Comparison of ENCODE assay signal across 20 cellular contexts in genomic region chr10:4892681-4893080, GRCh38.
DNase-seq lines count a peak whose midpoint lies in the region; ATAC-seq and TF ChIP-seq lines count a peak whose summit lies in the region.
"Had no signal": no experiment of that assay in that cellular context is flagged by ENCODE, and none has a peak within 500 bp of the region (broad histone marks: within the 10 kb centered on the region; RNA-seq: fewer than 3 reads in every experiment).

No MANE protein-coding gene starts in this region.

- peak; percentile 26 for ATAC-seq in Right ventricle myocardium inferior
- peak; percentile 50 for ATAC-seq in left ventricle myocardium superior
- ATAC-seq in effector memory CD8-positive, alpha-beta T cell (replicated peaks): no peak
- ATAC-seq: A549; CD8-positive, alpha-beta T cell; GM12878 had no signal

- H3K4me1 ChIP-seq in right atrium auricular region (no peaks in the 10 kb centered on the region), esophagus muscularis mucosa (peaks cover 0 to 5% (median 0%) of the 10 kb centered on the region in 4 donors)
- H3K4me1 ChIP-seq: A549, Caco-2 had no signal

- no peaks in the 10 kb centered on the region for H3K36me3 Mint-ChIP-seq in effector memory CD8-positive, alpha-beta T cell (ENCODE audit: insufficient read depth)
- H3K36me3 Mint-ChIP-seq: CD8-positive, alpha-beta T cell had no signal

- DNase-seq in Right ventricle myocardium inferior (ENCODE audit: missing footprints) (no peak), right atrium auricular region (ENCODE audit: low spot score) (no peak), esophagus muscularis mucosa (ENCODE audit: extremely low spot score) (peak; percentile 47), foreskin melanocyte (peak; percentile 5), left ventricle myocardium superior (no peak), GDM1 (lab: John Stamatoyannopoulos, UW) (no peak), NCI-H2081 (lab: John Stamatoyannopoulos, UW) (no peak)
- DNase-seq in effector memory CD8-positive, alpha-beta T cell: no peak
- DNase-seq: AML-193; Caco-2; Calu3; CD4-positive, alpha-beta T cell; CD8-positive, alpha-beta T cell; DMS79 treated with DMSO at 0.1 percent for 48 hours had no signal

- TF ChIP-seq EP300 in esophagus muscularis mucosa (IDR thresholded peaks at IDR 0.05): no peak

- no peaks in the 10 kb centered on the region for H3K4me1 Mint-ChIP-seq in effector memory CD8-positive, alpha-beta T cell (ENCODE audit: low read depth in 2 of 2)
- H3K4me1 Mint-ChIP-seq: B cell had no signal

- H3K36me3 ChIP-seq in right atrium auricular region (no peaks in the 10 kb centered on the region), esophagus muscularis mucosa (no peaks in the 10 kb centered on the region)

- H3K27ac ChIP-seq in right atrium auricular region (peak overlapping the region in 1 of 2 donors; percentile 62), esophagus muscularis mucosa (replicated peaks in 1 of 4) (no peak overlapping the region)
- H3K27ac ChIP-seq: 22Rv1; A549; BLaER1 treated with 17β-estradiol and CSF1 and Interleukin-3, amounts not matched to agents 10 nM and 100 nM; C4-2B had no signal

- no peak for TF ChIP-seq POLR2A in esophagus muscularis mucosa (IDR thresholded peaks at IDR 0.05; ENCODE audit: low read depth)

- H3K27me3 Mint-ChIP-seq in effector memory CD8-positive, alpha-beta T cell: peaks cover 15 to 33% of the 10 kb centered on the region in 2 donors
- H3K27me3 Mint-ChIP-seq: CD4-positive, alpha-beta T cell had no signal

- H3K9me3 ChIP-seq in right atrium auricular region (no peaks in the 10 kb centered on the region), esophagus muscularis mucosa (no peaks in the 10 kb centered on the region)

- intact Hi-C loops in Right ventricle myocardium inferior (cut with DNase I): no loop called here
- intact Hi-C loops in esophagus muscularis mucosa (cut with DNase I): no loop called here
- intact Hi-C loops in left ventricle myocardium superior (cut with micrococcal nuclease): no loop called here

- no peak overlapping the region for H3K27ac Mint-ChIP-seq in effector memory CD8-positive, alpha-beta T cell
- H3K27ac Mint-ChIP-seq: B cell; CD4-positive, alpha-beta T cell; CD8-positive, alpha-beta T cell had no signal

- no peak for TF ChIP-seq CTCF in right atrium auricular region (IDR thresholded peaks at IDR 0.05)
- no peak for TF ChIP-seq CTCF in esophagus muscularis mucosa (IDR thresholded peaks at IDR 0.05)

- H3K27me3 ChIP-seq in right atrium auricular region (no peaks in the 10 kb centered on the region), esophagus muscularis mucosa (no peaks in the 10 kb centered on the region)
- H3K27me3 ChIP-seq: BLaER1 treated with 17β-estradiol and CSF1 and Interleukin-3, amounts not matched to agents 10 nM and 100 nM had no signal

- no peak overlapping the region for H3K4me3 Mint-ChIP-seq in effector memory CD8-positive, alpha-beta T cell
- H3K4me3 Mint-ChIP-seq: B cell; CD4-positive, alpha-beta T cell; CD8-positive, alpha-beta T cell had no signal

- 85% methylated on average over 2 of the region's 2 CpGs for WGBS in esophagus muscularis mucosa

- H3K4me3 ChIP-seq in right atrium auricular region (no peak overlapping the region), esophagus muscularis mucosa (no peak overlapping the region)
- H3K4me3 ChIP-seq: A549; BLaER1 treated with 17β-estradiol and CSF1 and Interleukin-3, amounts not matched to agents 10 nM and 100 nM; GM12878 had no signal

- H3K9me3 Mint-ChIP-seq in effector memory CD8-positive, alpha-beta T cell: no peaks in the 10 kb centered on the region
- H3K9me3 Mint-ChIP-seq: CD4-positive, alpha-beta T cell; CD8-positive, alpha-beta T cell had no signal

Comparison
In these comparisons a context has a peak if more than half of its experiments do, and no peak if none do; other contexts are left out.
1. DNase-seq: peak in esophagus muscularis mucosa (single experiment) and foreskin melanocyte (single experiment); none in Right ventricle myocardium inferior (single experiment), right atrium auricular region (single experiment), left ventricle myocardium superior (single experiment), GDM1 (single experiment), effector memory CD8-positive, alpha-beta T cell (0 of 3) and NCI-H2081 (0 of 2).